Comparison of ENCODE assay signal across 24 cellular contexts in genomic region chrX:153813161-153813560, GRCh38. TPM values are rescaled to one million over a fixed set of nuclear protein-coding genes. Genes with fewer than 3 reads are reported as not detected.
"Had no signal": no experiment of that assay in that cellular context is flagged by ENCODE, and none has a peak within 500 bp of the region (broad histone marks: within the 10 kb centered on the region; RNA-seq: fewer than 3 reads in every experiment).

No MANE protein-coding gene starts in this region.

- H3K9ac ChIP-seq: SK-N-SH had no signal

- H3K36me3 ChIP-seq: MG63 had no signal

- H3K4me2 ChIP-seq: SK-N-SH had no signal

- H3K9me3 ChIP-seq: MG63, SK-N-SH had no signal

- ATAC-seq: HepG2 had no signal

- H3K4me3 ChIP-seq: MG63 had no signal

- FAIRE-seq: HepG2, RCC 7860 had no signal

- DNase-seq: IMR-90, Karpas-422, KG1, MG63, NCI-H1092 treated with DMSO at 0.1 percent for 48 hours, NCI-H1436, NCI-H187, NCI-H2029, NCI-H2081 treated with DMSO at 0.1 percent for 48 hours, NCI-H2171, NCI-H226, NCI-H446, NCI-H510A, NCI-H524 treated with DMSO at 0.1 percent for 48 hours, NCI-H69, NCI-H774, Right ventricle myocardium superior, RPMI8226, SIG-M5, SK-N-SH, SW 1271 had no signal

- H3K27me3 ChIP-seq: MG63 had no signal

RNA-seq across cellular contexts. Expression of gene PDZD4, which starts 17.2 kb away (rescaled TPM):
- total RNA-seq: HepG2 had no signal
- polyA plus RNA-seq: HepG2 had no signal

RNA-seq across cellular contexts. Expression of gene SRPK3, which starts 32.3 kb away (rescaled TPM):
- total RNA-seq: HT1080 had no signal
